In genomic region chr1:216833516-216833915, GRCh38 we compare ENCODE assay signal across 34 cellular contexts.
"Had no signal": no experiment of that assay in that cellular context is flagged by ENCODE, and none has a peak within 500 bp of the region (broad histone marks: within the 10 kb centered on the region; RNA-seq: fewer than 3 reads in every experiment).

No MANE protein-coding gene starts in this region.

- H3K4me2 ChIP-seq: KMS-11 had no signal

- H3K27me3 ChIP-seq: MG63 had no signal

- H3K27ac ChIP-seq: KMS-11 had no signal

- H3K9ac ChIP-seq: KMS-11 had no signal

- H3K4me3 ChIP-seq: MG63 had no signal

- DNase-seq: Karpas-422, Kasumi-1, KG1, MG63, MM.1S, MV-4-11, NCI-H1048, NCI-H1092, NCI-H1092 treated with DMSO at 0.1 percent for 48 hours, NCI-H1105, NCI-H1105 treated with DMSO at 0.1 percent for 48 hours, NCI-H1417, NCI-H1417 treated with DMSO at 0.1 percent for 48 hours, NCI-H1436, NCI-H1436 treated with DMSO at 0.1 percent for 48 hours, NCI-H146, NCI-H1694, NCI-H1694 treated with DMSO at 0.1 percent for 48 hours, NCI-H187, NCI-H187 treated with DMSO at 0.1 percent for 48 hours, NCI-H1930, NCI-H2029, NCI-H2029 treated with DMSO at 0.1 percent for 48 hours, NCI-H2081, NCI-H2081 treated with DMSO at 0.1 percent for 48 hours, NCI-H2107, NCI-H2171, NCI-H2171 treated with DMSO at 0.1 percent for 48 hours, NCI-H2227 treated with DMSO at 0.1 percent for 48 hours, NCI-H226, NCI-H345, NCI-H446, NCI-H446 treated with DMSO at 0.1 percent for 48 hours had no signal

- H3K9me3 ChIP-seq: MG63 had no signal

- H3K36me3 ChIP-seq: MG63 had no signal
